Comparison of ENCODE assay signal across 10 cellular contexts in genomic region chr10:127977368-127978009, GRCh38.
DNase-seq lines count a peak whose midpoint lies in the region; ATAC-seq, FAIRE-seq and TF ChIP-seq lines count a peak whose summit lies in the region.
"Had no signal": no experiment of that assay in that cellular context is flagged by ENCODE, and none has a peak within 500 bp of the region (broad histone marks: within the 10 kb centered on the region; RNA-seq: fewer than 3 reads in every experiment).

No MANE protein-coding gene starts in this region.

- H3K27me3 ChIP-seq in adipocyte (replicated peaks; ENCODE audit: control insufficient read depth, insufficient read depth, low read length) (no peaks in the 10 kb centered on the region), right cardiac atrium (ENCODE audit: control insufficient read depth, insufficient read depth) (no peaks in the 10 kb centered on the region)

- intact Hi-C loops in right cardiac atrium (cut with DNase I): loop anchor here in 1 of 4 donors (10.0 kb wide), 1 partner anchor 53 kb away; no protein-coding TSS in a partner anchor

- ATAC-seq in right cardiac atrium: peak; percentile 93 to 96

- WGBS in right cardiac atrium: 25% methylated on average over 12 of the region's 12 CpGs

- peak overlapping the region; percentile 42 for H3K9ac ChIP-seq in adipocyte (ENCODE audit: low read length)

- H3K4me3 ChIP-seq in adipocyte (ENCODE audit: low read length) (peak overlapping the region; percentile 73), right cardiac atrium (ENCODE audit: low read length) (no peak overlapping the region)

- peak; percentile 54 for DNase-seq in H54 (ENCODE audit: insufficient read length, low spot score)
- no peak for DNase-seq in adipocyte (ENCODE audit: low read depth)
- DNase-seq in right cardiac atrium: peak; percentile 85 to 89 (median 89)
- DNase-seq in renal cortical epithelial cell (ENCODE audit: low read depth): peak; percentile 81
- DNase-seq in HPDE6-E6E7 (ENCODE audit: extremely low spot score): no peak
- no peak for DNase-seq in NOMO-1 treated with DMSO at 0.1 percent for 48 hours (lab: John Stamatoyannopoulos, UW; ENCODE audit: unreplicated experiment)
- no peak for DNase-seq in NCI-H69 (lab: John Stamatoyannopoulos, UW)
- no peak for DNase-seq in NCI-H524 (lab: John Stamatoyannopoulos, UW)

- peak overlapping the region; percentile 48 for H3K27ac ChIP-seq in right cardiac atrium (ENCODE audit: low read length)
- H3K27ac ChIP-seq: epithelial cell of prostate had no signal

- TF ChIP-seq POLR2A in H54 (IDR thresholded peaks at IDR 0.05; ENCODE audit: low read depth, low read length): no peak

- H3K36me3 ChIP-seq in adipocyte (ENCODE audit: control insufficient read depth, insufficient read depth, low read length, severe bottlenecking): no peaks in the 10 kb centered on the region

- H3K4me1 ChIP-seq in adipocyte (ENCODE audit: control insufficient read depth, insufficient read depth, low read length) (peaks cover 28% of the 10 kb centered on the region), right cardiac atrium (ENCODE audit: control insufficient read depth, insufficient read depth, low read length) (peaks cover 11% of the 10 kb centered on the region)

- H3K9me3 ChIP-seq in adipocyte (ENCODE audit: control insufficient read depth, low read length) (peaks cover 3% of the 10 kb centered on the region), right cardiac atrium (ENCODE audit: control insufficient read depth, low read length) (no peaks in the 10 kb centered on the region)

- FAIRE-seq in H54 (lab: Jason Lieb, UNC): peak; percentile 43
- FAIRE-seq: GM18507 had no signal

Comparison
In these comparisons a context has a peak if more than half of its experiments do, and no peak if none do; other contexts are left out.
1. DNase-seq: peak in H54 (single experiment), right cardiac atrium (3 of 3) and renal cortical epithelial cell (single experiment); none in adipocyte (single experiment), HPDE6-E6E7 (single experiment), NOMO-1 treated with DMSO at 0.1 percent for 48 hours (single experiment), NCI-H69 (single experiment) and NCI-H524 (0 of 2).